17 cellular contexts compared by ENCODE assay signal in the genomic region with DNA sequence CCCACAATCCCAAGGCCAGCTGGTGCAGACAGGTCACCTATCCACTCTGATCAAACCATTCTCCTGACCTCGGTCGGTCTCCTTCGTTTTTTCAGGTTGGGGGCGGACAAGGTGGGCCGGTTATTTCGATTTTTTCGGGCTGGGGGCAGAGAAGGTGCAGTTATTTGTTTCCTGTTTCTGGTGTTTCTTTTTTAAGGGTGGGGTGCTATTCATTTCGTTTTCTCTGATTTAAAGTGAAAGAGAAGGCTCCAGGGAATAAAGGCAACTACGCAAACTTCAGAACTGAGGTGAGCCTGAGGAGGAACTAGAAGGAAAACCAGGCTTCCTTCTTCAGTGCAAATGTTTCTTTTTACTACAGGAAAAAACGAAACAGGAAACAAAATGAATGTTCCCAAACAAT.
A peak's percentile ranks its signal among the peaks of the same experiment; 100 is the strongest.
DNase-seq lines count a peak whose midpoint lies in the region; ATAC-seq and TF ChIP-seq lines count a peak whose summit lies in the region.
"Had no signal": no experiment of that assay in that cellular context is flagged by ENCODE, and none has a peak within 500 bp of the region (broad histone marks: within the 10 kb centered on the region; RNA-seq: fewer than 3 reads in every experiment).

No MANE protein-coding gene starts in this region.

- ATAC-seq in GM23338 = no peak
- no peak for ATAC-seq in HG03354 (IDR thresholded peaks at IDR 0.05; ENCODE audit: poor library complexity, severe bottlenecking, unreplicated experiment)
- ATAC-seq: sciatic nerve had no signal

- H3K4me2 ChIP-seq in GM23338 = no peak overlapping the region

- H3K36me3 Mint-ChIP-seq in activated naive CD4-positive, alpha-beta T cell treated with anti-CD3 and anti-CD28 coated beads, Interleukin-2, amount 50 U/mL, for 24 hours = peaks cover 6% of the 10 kb centered on the region
- peaks cover 11% of the 10 kb centered on the region for H3K36me3 Mint-ChIP-seq in GM23338 (ENCODE audit: low read depth)
- H3K36me3 Mint-ChIP-seq in activated naive CD8-positive, alpha-beta T cell treated with anti-CD3 and anti-CD28 coated beads for 36 hours = peaks cover 38% of the 10 kb centered on the region

- peaks cover 73% of the 10 kb centered on the region for H4K20me1 ChIP-seq in GM23338 (replicated peaks; ENCODE audit: insufficient read depth)

- H3K4me3 Mint-ChIP-seq in activated naive CD4-positive, alpha-beta T cell treated with anti-CD3 and anti-CD28 coated beads, Interleukin-2, amount 50 U/mL, for 24 hours = peak overlapping the region; percentile 62
- H3K4me3 Mint-ChIP-seq in GM23338 = no peak overlapping the region
- H3K4me3 Mint-ChIP-seq in activated naive CD8-positive, alpha-beta T cell treated with anti-CD3 and anti-CD28 coated beads for 36 hours = no peak overlapping the region

- H3F3A ChIP-seq in GM23338 (replicated peaks; ENCODE audit: low read depth) = peaks cover 2% of the 10 kb centered on the region; the same call in 1 of the 2 replicates

- H3K4me1 Mint-ChIP-seq in activated naive CD4-positive, alpha-beta T cell treated with anti-CD3 and anti-CD28 coated beads, Interleukin-2, amount 50 U/mL, for 24 hours = peaks cover 64% of the 10 kb centered on the region
- H3K4me1 Mint-ChIP-seq in GM23338 = peaks cover 50% of the 10 kb centered on the region
- H3K4me1 Mint-ChIP-seq in activated naive CD8-positive, alpha-beta T cell treated with anti-CD3 and anti-CD28 coated beads for 36 hours = peaks cover 62% of the 10 kb centered on the region

- H3K27me3 ChIP-seq in GM23338 (ENCODE audit: insufficient read depth) (no peaks in the 10 kb centered on the region), neutrophil (no peaks in the 10 kb centered on the region)

- H3K9me3 Mint-ChIP-seq in activated naive CD4-positive, alpha-beta T cell treated with anti-CD3 and anti-CD28 coated beads, Interleukin-2, amount 50 U/mL, for 24 hours = no peaks in the 10 kb centered on the region
- peaks cover 2% of the 10 kb centered on the region; the same call in 1 of the 3 replicates for H3K9me3 Mint-ChIP-seq in GM23338
- no peaks in the 10 kb centered on the region for H3K9me3 Mint-ChIP-seq in activated naive CD8-positive, alpha-beta T cell treated with anti-CD3 and anti-CD28 coated beads for 36 hours

- no peaks in the 10 kb centered on the region for H3K27me3 Mint-ChIP-seq in activated naive CD4-positive, alpha-beta T cell treated with anti-CD3 and anti-CD28 coated beads, Interleukin-2, amount 50 U/mL, for 24 hours
- H3K27me3 Mint-ChIP-seq in GM23338 (ENCODE audit: insufficient read depth, low read depth, poor library complexity) = peaks cover 7% of the 10 kb centered on the region
- H3K27me3 Mint-ChIP-seq in activated naive CD8-positive, alpha-beta T cell treated with anti-CD3 and anti-CD28 coated beads for 36 hours = no peaks in the 10 kb centered on the region

- DNase-seq in activated naive CD4-positive, alpha-beta T cell treated with anti-CD3 and anti-CD28 coated beads, Interleukin-2, amount 50 U/mL, for 16 hours = no peak
- DNase-seq in GM23338 (ENCODE audit: low spot score) (no peak), caudate nucleus (lab: John Stamatoyannopoulos, UW) (no peak), coronary artery (ENCODE audit: low spot score) (no peak)
- DNase-seq in activated naive CD8-positive, alpha-beta T cell treated with anti-CD3 and anti-CD28 coated beads for 36 hours = no peak
- DNase-seq: anterior cingulate cortex, Calu3, foreskin fibroblast, IMR-90, MV-4-11, NCI-H2081 treated with DMSO at 0.1 percent for 48 hours, NCI-H526, substantia nigra had no signal

- H3K27ac ChIP-seq in GM23338 (ENCODE audit: low read depth) (peak overlapping the region; percentile 52; the same call in 1 of the 2 replicates), neutrophil (peak overlapping the region; percentile 71), caudate nucleus (ENCODE audit: low read depth, low read length) (no peak overlapping the region), coronary artery (no peak overlapping the region)

- H3K9me3 ChIP-seq in neutrophil = no peaks in the 10 kb centered on the region

- H3K4me1 ChIP-seq in GM23338 (ENCODE audit: insufficient read depth) (peaks cover 46% of the 10 kb centered on the region), neutrophil (ENCODE audit: control insufficient read depth in 1 of 2, insufficient read depth in 1 of 2, low read depth in 1 of 2, low read length in 1 of 2) (peaks cover 23 to 32% of the 10 kb centered on the region in 2 experiments)

- no peaks in the 10 kb centered on the region for H3K9me2 ChIP-seq in GM23338 (ENCODE audit: insufficient read depth)

- no peak overlapping the region for H2AFZ ChIP-seq in GM23338

- peak overlapping the region; percentile 46 for H3K27ac Mint-ChIP-seq in activated naive CD4-positive, alpha-beta T cell treated with anti-CD3 and anti-CD28 coated beads, Interleukin-2, amount 50 U/mL, for 24 hours
- no peak overlapping the region for H3K27ac Mint-ChIP-seq in GM23338
- H3K27ac Mint-ChIP-seq in activated naive CD8-positive, alpha-beta T cell treated with anti-CD3 and anti-CD28 coated beads for 36 hours = peak overlapping the region; percentile 18

- H3K79me2 ChIP-seq in GM23338 (replicated peaks; ENCODE audit: insufficient read depth) = peaks cover 79% of the 10 kb centered on the region

- TF ChIP-seq CTCF in GM23338 (conservative IDR thresholded peaks at IDR 0.05; ENCODE audit: low read depth in 2 of 2) (no peak), neutrophil (IDR thresholded peaks at IDR 0.05) (no peak), coronary artery (IDR thresholded peaks at IDR 0.05) (no peak)

- H3K4me3 ChIP-seq in GM23338 (no peak overlapping the region), neutrophil (ENCODE audit: low read depth in 1 of 2, low read length in 1 of 2) (no peak overlapping the region), coronary artery (no peak overlapping the region)

- H3K36me3 ChIP-seq in GM23338 (ENCODE audit: insufficient read depth) = no peaks in the 10 kb centered on the region
- H3K36me3 ChIP-seq in neutrophil = no peaks in the 10 kb centered on the region

TF ChIP-seq in GM23338, 12 proteins besides CTCF, POLR2A, EP300 and RAD21 (continues in another document):
- TF ChIP-seq, protein P1, sequence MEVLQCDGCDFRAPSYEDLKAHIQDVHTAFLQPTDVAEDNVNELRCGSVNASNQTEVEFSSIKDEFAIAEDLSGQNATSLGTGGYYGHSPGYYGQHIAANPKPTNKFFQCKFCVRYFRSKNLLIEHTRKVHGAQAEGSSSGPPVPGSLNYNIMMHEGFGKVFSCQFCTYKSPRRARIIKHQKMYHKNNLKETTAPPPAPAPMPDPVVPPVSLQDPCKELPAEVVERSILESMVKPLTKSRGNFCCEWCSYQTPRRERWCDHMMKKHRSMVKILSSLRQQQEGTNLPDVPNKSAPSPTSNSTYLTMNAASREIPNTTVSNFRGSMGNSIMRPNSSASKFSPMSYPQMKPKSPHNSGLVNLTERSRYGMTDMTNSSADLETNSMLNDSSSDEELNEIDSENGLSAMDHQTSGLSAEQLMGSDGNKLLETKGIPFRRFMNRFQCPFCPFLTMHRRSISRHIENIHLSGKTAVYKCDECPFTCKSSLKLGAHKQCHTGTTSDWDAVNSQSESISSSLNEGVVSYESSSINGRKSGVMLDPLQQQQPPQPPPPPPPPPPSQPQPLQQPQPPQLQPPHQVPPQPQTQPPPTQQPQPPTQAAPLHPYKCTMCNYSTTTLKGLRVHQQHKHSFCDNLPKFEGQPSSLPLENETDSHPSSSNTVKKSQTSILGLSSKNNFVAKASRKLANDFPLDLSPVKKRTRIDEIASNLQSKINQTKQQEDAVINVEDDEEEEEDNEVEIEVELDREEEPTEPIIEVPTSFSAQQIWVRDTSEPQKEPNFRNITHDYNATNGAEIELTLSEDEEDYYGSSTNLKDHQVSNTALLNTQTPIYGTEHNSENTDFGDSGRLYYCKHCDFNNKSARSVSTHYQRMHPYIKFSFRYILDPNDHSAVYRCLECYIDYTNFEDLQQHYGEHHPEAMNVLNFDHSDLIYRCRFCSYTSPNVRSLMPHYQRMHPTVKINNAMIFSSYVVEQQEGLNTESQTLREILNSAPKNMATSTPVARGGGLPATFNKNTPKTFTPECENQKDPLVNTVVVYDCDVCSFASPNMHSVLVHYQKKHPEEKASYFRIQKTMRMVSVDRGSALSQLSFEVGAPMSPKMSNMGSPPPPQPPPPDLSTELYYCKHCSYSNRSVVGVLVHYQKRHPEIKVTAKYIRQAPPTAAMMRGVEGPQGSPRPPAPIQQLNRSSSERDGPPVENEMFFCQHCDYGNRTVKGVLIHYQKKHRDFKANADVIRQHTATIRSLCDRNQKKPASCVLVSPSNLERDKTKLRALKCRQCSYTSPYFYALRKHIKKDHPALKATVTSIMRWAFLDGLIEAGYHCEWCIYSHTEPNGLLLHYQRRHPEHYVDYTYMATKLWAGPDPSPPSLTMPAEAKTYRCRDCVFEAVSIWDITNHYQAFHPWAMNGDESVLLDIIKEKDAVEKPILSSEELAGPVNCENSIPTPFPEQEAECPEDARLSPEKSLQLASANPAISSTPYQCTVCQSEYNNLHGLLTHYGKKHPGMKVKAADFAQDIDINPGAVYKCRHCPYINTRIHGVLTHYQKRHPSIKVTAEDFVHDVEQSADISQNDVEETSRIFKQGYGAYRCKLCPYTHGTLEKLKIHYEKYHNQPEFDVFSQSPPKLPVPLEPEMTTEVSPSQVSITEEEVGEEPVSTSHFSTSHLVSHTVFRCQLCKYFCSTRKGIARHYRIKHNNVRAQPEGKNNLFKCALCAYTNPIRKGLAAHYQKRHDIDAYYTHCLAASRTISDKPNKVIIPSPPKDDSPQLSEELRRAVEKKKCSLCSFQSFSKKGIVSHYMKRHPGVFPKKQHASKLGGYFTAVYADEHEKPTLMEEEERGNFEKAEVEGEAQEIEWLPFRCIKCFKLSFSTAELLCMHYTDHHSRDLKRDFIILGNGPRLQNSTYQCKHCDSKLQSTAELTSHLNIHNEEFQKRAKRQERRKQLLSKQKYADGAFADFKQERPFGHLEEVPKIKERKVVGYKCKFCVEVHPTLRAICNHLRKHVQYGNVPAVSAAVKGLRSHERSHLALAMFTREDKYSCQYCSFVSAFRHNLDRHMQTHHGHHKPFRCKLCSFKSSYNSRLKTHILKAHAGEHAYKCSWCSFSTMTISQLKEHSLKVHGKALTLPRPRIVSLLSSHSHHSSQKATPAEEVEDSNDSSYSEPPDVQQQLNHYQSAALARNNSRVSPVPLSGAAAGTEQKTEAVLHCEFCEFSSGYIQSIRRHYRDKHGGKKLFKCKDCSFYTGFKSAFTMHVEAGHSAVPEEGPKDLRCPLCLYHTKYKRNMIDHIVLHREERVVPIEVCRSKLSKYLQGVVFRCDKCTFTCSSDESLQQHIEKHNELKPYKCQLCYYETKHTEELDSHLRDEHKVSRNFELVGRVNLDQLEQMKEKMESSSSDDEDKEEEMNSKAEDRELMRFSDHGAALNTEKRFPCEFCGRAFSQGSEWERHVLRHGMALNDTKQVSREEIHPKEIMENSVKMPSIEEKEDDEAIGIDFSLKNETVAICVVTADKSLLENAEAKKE (CRISPR knock-in tag; IDR thresholded peaks at IDR 0.05) = no peak

Comparison
In these comparisons a context has a peak if more than half of its experiments do, and no peak if none do; other contexts are left out.
1. H3K27ac ChIP-seq: peak in GM23338 (single experiment) and neutrophil (single experiment); none in caudate nucleus (single experiment) and coronary artery (0 of 2).